19 cellular contexts compared by ENCODE assay signal in the genomic region with DNA sequence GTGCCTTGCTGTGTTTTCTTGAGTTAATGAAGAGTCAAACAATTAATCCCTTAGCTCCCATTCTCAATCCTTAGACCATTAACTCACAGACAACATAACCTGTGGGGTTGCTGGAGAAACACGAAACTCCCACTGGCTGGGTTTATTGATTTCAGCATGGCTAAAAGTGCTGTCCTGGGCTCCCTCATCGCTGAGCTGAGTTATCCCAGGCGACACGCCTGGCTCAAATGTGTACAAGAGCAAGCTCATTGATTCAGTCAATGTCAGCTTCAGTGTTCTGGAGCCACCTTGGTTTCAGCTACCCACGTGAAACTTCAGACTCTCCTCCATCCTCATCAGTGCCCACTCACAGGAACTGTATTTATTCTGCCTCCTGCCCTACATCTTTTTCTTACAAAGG.
DNase-seq lines count a peak whose midpoint lies in the region; ATAC-seq, FAIRE-seq and TF ChIP-seq lines count a peak whose summit lies in the region.
"Had no signal": no experiment of that assay in that cellular context is flagged by ENCODE, and none has a peak within 500 bp of the region (broad histone marks: within the 10 kb centered on the region; RNA-seq: fewer than 3 reads in every experiment).

No MANE protein-coding gene starts in this region.

- H3K4me1 ChIP-seq in GM23338 (ENCODE audit: insufficient read depth) (no peaks in the 10 kb centered on the region), H1 (replicated peaks in 1 of 4; ENCODE audit: control insufficient read depth in 3 of 4, insufficient read depth in 4 of 4, low read length in 3 of 4) (no peaks in the 10 kb centered on the region)
- H3K4me1 ChIP-seq: HAP-1 had no signal

- no peak overlapping the region for H3K56ac ChIP-seq in H1 (replicated peaks; ENCODE audit: insufficient read length, low read depth, low read length)

- H3K27ac ChIP-seq in GM23338 (ENCODE audit: low read depth) (no peak overlapping the region), H1 (ENCODE audit: low read depth, low read length) (no peak overlapping the region)
- H3K27ac ChIP-seq: GM23248 had no signal

- TF ChIP-seq POLR2A in H1 (IDR thresholded peaks at IDR 0.05; ENCODE audit: control extremely low read depth in 1 of 2, low read depth in 2 of 2, low read length in 2 of 2): no peak

- no peak overlapping the region for H3K9ac ChIP-seq in H1 (replicated peaks in 1 of 4; ENCODE audit: extremely low read depth in 1 of 4, low read depth in 3 of 4, low read length in 3 of 4)
- H3K9ac ChIP-seq: GM23248 had no signal

- H3K4ac ChIP-seq in H1 (replicated peaks; ENCODE audit: insufficient read length, low read depth, low read length): no peak overlapping the region

- TF ChIP-seq RAD21 in H1 (IDR thresholded peaks at IDR 0.05 in 1 of 2, conservative IDR thresholded peaks at IDR 0.05 in 1 of 2; ENCODE audit: low read depth in 2 of 2, low read length in 2 of 2): no peak

- no peak for DNase-seq in GM23338 (ENCODE audit: low spot score)
- peak; percentile 58 for DNase-seq in NCI-H748 (lab: John Stamatoyannopoulos, UW; ENCODE audit: unreplicated experiment)
- no peak for DNase-seq in H1 (ENCODE audit: low read depth in 1 of 2, low spot score in 2 of 2)
- DNase-seq in type B pancreatic cell (ENCODE audit: extremely low spot score, unreplicated experiment): no peak
- DNase-seq: C1 segment of cervical spinal cord; Calu3; CD4-positive, alpha-beta memory T cell; COR-L47; DMS53; DMS79 treated with DMSO at 0.1 percent for 48 hours; GF-D8; GM23248; HFFc6 had no signal

- peak overlapping the region; percentile 43; the same call in 1 of the 2 replicates for H2AFZ ChIP-seq in GM23338
- peak overlapping the region; percentile 21; the same call in 1 of the 2 replicates for H2AFZ ChIP-seq in H1 (ENCODE audit: low read length)
- H2AFZ ChIP-seq: GM23248 had no signal

- H3K9me2 ChIP-seq in GM23338 (ENCODE audit: insufficient read depth): peaks cover 20% of the 10 kb centered on the region; the same call in 1 of the 2 replicates

- no peaks in the 10 kb centered on the region for H3K36me3 ChIP-seq in GM23338 (ENCODE audit: insufficient read depth)
- H3K36me3 ChIP-seq in H1 (ENCODE audit: control insufficient read depth in 2 of 4, insufficient read depth in 4 of 4, low read length in 3 of 4): no peaks in the 10 kb centered on the region
- H3K36me3 ChIP-seq: HAP-1 had no signal

- POLR2A ChIA-PET in H1 (lab: Charles Lee; ENCODE audit: partially characterized antibody): no interaction called here

- H3K79me2 ChIP-seq in GM23338 (replicated peaks; ENCODE audit: insufficient read depth): no peaks in the 10 kb centered on the region
- no peaks in the 10 kb centered on the region for H3K79me2 ChIP-seq in H1 (ENCODE audit: control insufficient read depth in 1 of 2, insufficient read depth in 2 of 2, low read length in 2 of 2)

- no peak for TF ChIP-seq EP300 in H1 (IDR thresholded peaks at IDR 0.05; ENCODE audit: borderline replicate concordance in 1 of 2, low read depth in 2 of 2, low read length in 2 of 2)

- no peak overlapping the region for H4K8ac ChIP-seq in H1 (ENCODE audit: extremely low read depth, insufficient read depth, low read length)

- ATAC-seq in GM23338: no peak
- ATAC-seq in HG03342 (IDR thresholded peaks at IDR 0.05; ENCODE audit: unreplicated experiment): no peak
- no peak for ATAC-seq in GM21786 (IDR thresholded peaks at IDR 0.05; ENCODE audit: unreplicated experiment)

- H3K4me1 Mint-ChIP-seq in GM23338 (peaks cover 6% of the 10 kb centered on the region; the same call in 2 of the 3 replicates), type B pancreatic cell (ENCODE audit: unreplicated experiment) (peaks cover 14% of the 10 kb centered on the region)
- H3K4me1 Mint-ChIP-seq: CD4-positive, alpha-beta memory T cell had no signal

- no peak overlapping the region for H3K4me3 ChIP-seq in GM23338
- H3K4me3 ChIP-seq in H1 (ENCODE audit: extremely low read depth in 1 of 4, insufficient read depth in 2 of 4, low read depth in 3 of 4, low read length in 4 of 4): no peak overlapping the region
- H3K4me3 ChIP-seq: GM23248, HAP-1 had no signal

- H4K91ac ChIP-seq in H1 (replicated peaks; ENCODE audit: insufficient read length, low read length): no peak overlapping the region

- 0 out of 2 replicates have a peak overlapping the region, but pooled peaks have one; percentile 3 for H3K18ac ChIP-seq in H1 (ENCODE audit: extremely low read depth, low read length)

- H2BK12ac ChIP-seq in H1 (ENCODE audit: low read depth, low read length): no peak overlapping the region

- H3K4me2 ChIP-seq in GM23338: no peak overlapping the region
- H3K4me2 ChIP-seq in H1 (ENCODE audit: insufficient read depth in 1 of 2, low read depth in 2 of 2, low read length in 2 of 2): no peak overlapping the region

- H2BK5ac ChIP-seq in H1 (ENCODE audit: low read depth, low read length): no peak overlapping the region

- WGBS in H1 (ENCODE audit: extremely low coverage in 1 of 2, insufficient coverage in 1 of 2, insufficient read length in 1 of 2, insufficient replicate concordance in 2 of 2, low coverage in 1 of 2, low lambda C conversion rate in 2 of 2, missing lambda C conversion rate in 1 of 2), 2 experiments: 94% methylated on average over 5 of the region's 5 CpGs; no CpG with 5 or more reads in 1 of the 2 experiments

- no peaks in the 10 kb centered on the region for H3K23me2 ChIP-seq in H1 (ENCODE audit: low read depth, low read length)

- H3K4me3 Mint-ChIP-seq in GM23338 (no peak overlapping the region), type B pancreatic cell (peak overlapping the region; percentile 3)
- H3K4me3 Mint-ChIP-seq: CD4-positive, alpha-beta memory T cell; HFFc6 had no signal

- no peak overlapping the region for H2BK120ac ChIP-seq in H1 (replicated peaks; ENCODE audit: low read depth, low read length)

- H4K5ac ChIP-seq in H1 (ENCODE audit: insufficient read length, low read depth, low read length): no peak overlapping the region

- no peak overlapping the region for H3K14ac ChIP-seq in H1 (ENCODE audit: insufficient read length)

- no peaks in the 10 kb centered on the region for H3K36me3 Mint-ChIP-seq in GM23338 (ENCODE audit: low read depth)
- H3K36me3 Mint-ChIP-seq in type B pancreatic cell: peaks cover 3% of the 10 kb centered on the region
- H3K36me3 Mint-ChIP-seq: CD4-positive, alpha-beta memory T cell had no signal

- no peak overlapping the region for H2BK15ac ChIP-seq in H1 (ENCODE audit: low read length)

- H2AK5ac ChIP-seq in H1 (ENCODE audit: low read depth, low read length): no peak overlapping the region

- H3K79me1 ChIP-seq in H1 (ENCODE audit: low read depth, low read length): no peaks in the 10 kb centered on the region

- no peak overlapping the region for H3K23ac ChIP-seq in H1 (ENCODE audit: insufficient read length)

- CTCF ChIA-PET in H1 (lab: Charles Lee; ENCODE audit: partially characterized antibody): no interaction called here

- H3K27me3 Mint-ChIP-seq in GM23338 (ENCODE audit: insufficient read depth, low read depth, poor library complexity): no peaks in the 10 kb centered on the region
- no peaks in the 10 kb centered on the region for H3K27me3 Mint-ChIP-seq in type B pancreatic cell
- H3K27me3 Mint-ChIP-seq: CD4-positive, alpha-beta memory T cell had no signal

- no peaks in the 10 kb centered on the region for H3K9me3 ChIP-seq in H1 (ENCODE audit: insufficient read depth in 2 of 2, low read depth in 1 of 2, low read length in 1 of 2)
- H3K9me3 ChIP-seq: HAP-1 had no signal

- FAIRE-seq in H1 (lab: Jason Lieb, UNC): no peak
- FAIRE-seq: GM12891, GM18507, H54 had no signal

- no peak overlapping the region for H2BK20ac ChIP-seq in H1 (ENCODE audit: low read length)

- H3K27ac Mint-ChIP-seq in GM23338: no peak overlapping the region
- H3K27ac Mint-ChIP-seq in type B pancreatic cell: no peak overlapping the region
- H3K27ac Mint-ChIP-seq: CD4-positive, alpha-beta memory T cell; HFFc6 had no signal

- no peaks in the 10 kb centered on the region for H3K27me3 ChIP-seq in GM23338 (ENCODE audit: insufficient read depth)
- H3K27me3 ChIP-seq in H1 (replicated peaks in 1 of 4; ENCODE audit: control insufficient read depth in 3 of 4, extremely low read depth in 1 of 4, insufficient read depth in 3 of 4, low read length in 3 of 4): no peaks in the 10 kb centered on the region

- no peak for TF ChIP-seq CTCF in GM23338 (conservative IDR thresholded peaks at IDR 0.05; ENCODE audit: low read depth in 2 of 2)
- no peak for TF ChIP-seq CTCF in H1 (IDR thresholded peaks at IDR 0.05; ENCODE audit: control extremely low read depth in 1 of 3, insufficient read depth in 1 of 3, low read depth in 1 of 3, low read length in 3 of 3)
- no peak for TF ChIP-seq CTCF in type B pancreatic cell (conservative IDR thresholded peaks at IDR 0.05)

- H4K20me1 ChIP-seq in GM23338 (replicated peaks; ENCODE audit: insufficient read depth) (no peaks in the 10 kb centered on the region), H1 (replicated peaks in 1 of 2; ENCODE audit: control insufficient read depth in 1 of 2, insufficient read depth in 2 of 2, low read length in 2 of 2) (no peaks in the 10 kb centered on the region)

- H3K9me3 Mint-ChIP-seq in GM23338 (no peaks in the 10 kb centered on the region), type B pancreatic cell (no peaks in the 10 kb centered on the region)

- no peaks in the 10 kb centered on the region for H3F3A ChIP-seq in GM23338 (replicated peaks; ENCODE audit: low read depth)

TF ChIP-seq in GM23338, 12 proteins besides CTCF, POLR2A, EP300 and RAD21 (continues in another document):
- TF ChIP-seq ZNF114 (CRISPR knock-in tag; IDR thresholded peaks at IDR 0.05): no peak
- TF ChIP-seq, protein P1, sequence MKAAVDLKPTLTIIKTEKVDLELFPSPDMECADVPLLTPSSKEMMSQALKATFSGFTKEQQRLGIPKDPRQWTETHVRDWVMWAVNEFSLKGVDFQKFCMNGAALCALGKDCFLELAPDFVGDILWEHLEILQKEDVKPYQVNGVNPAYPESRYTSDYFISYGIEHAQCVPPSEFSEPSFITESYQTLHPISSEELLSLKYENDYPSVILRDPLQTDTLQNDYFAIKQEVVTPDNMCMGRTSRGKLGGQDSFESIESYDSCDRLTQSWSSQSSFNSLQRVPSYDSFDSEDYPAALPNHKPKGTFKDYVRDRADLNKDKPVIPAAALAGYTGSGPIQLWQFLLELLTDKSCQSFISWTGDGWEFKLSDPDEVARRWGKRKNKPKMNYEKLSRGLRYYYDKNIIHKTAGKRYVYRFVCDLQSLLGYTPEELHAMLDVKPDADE (IDR thresholded peaks at IDR 0.05): no peak

TF ChIP-seq in H1, 55 proteins besides CTCF, POLR2A, EP300 and RAD21:
- TF ChIP-seq SP1 (IDR thresholded peaks at IDR 0.05; ENCODE audit: low read depth, low read length) (no peak), SRF (IDR thresholded peaks at IDR 0.05; ENCODE audit: low read depth, low read length) (no peak), SAP30 (IDR thresholded peaks at IDR 0.05; ENCODE audit: insufficient read depth, insufficient replicate concordance, low read length) (no peak)
TF ChIP-seq in H1: peak in this region for 0.
